ENCODE assay signal across 8 cellular contexts in genomic region chr7:101775181-101775580, GRCh38.
"Had no signal": no experiment of that assay in that cellular context is flagged by ENCODE, and none has a peak within 500 bp of the region (broad histone marks: within the 10 kb centered on the region; RNA-seq: fewer than 3 reads in every experiment).

No MANE protein-coding gene starts in this region.

- ATAC-seq: HepG2, K562 had no signal

- H3K4me3 ChIP-seq: K562 had no signal

- DNase-seq: IMR-90, KBM-7, KG1 had no signal

- H3K4me3 Mint-ChIP-seq: IgD-negative memory B cell had no signal

- H3K27ac ChIP-seq: HL-60 had no signal

- H3K27ac Mint-ChIP-seq: IgD-negative memory B cell had no signal

- FAIRE-seq: HepG2, HTR-8/SVneo, K562 had no signal

- H3K4me1 Mint-ChIP-seq: IgD-negative memory B cell had no signal

- H3K36me3 Mint-ChIP-seq: IgD-negative memory B cell had no signal
